In the genomic region with DNA sequence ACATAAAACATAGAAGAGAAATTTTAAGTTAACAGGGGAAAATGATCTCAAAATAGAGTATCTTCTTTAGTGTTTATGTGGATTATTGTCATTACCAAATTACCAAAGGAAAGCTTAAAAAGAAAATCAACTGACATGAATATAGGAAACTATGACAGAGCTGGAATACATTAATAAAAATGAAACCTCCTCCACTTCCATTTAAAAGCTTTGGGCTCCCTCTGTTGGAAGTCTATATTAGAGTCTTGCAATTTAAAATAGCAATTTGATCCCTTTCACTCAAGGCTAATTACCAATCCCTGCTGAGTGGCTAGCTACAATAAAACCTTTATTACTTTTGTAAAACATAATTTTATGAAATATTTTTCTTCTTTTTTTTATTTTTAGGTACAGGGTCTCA, we compare ENCODE assay signal across 8 cellular contexts.
DNase-seq lines count a peak whose midpoint lies in the region; FAIRE-seq and TF ChIP-seq lines count a peak whose summit lies in the region.

No MANE protein-coding gene starts in this region.

- intact Hi-C loops in PC-9 (cut with micrococcal nuclease; ENCODE audit: unreplicated experiment): loop anchor here (1.0 to 10.0 kb wide), 3 partner anchors 187 to 919 kb away; no protein-coding TSS in a partner anchor
- intact Hi-C loops in ovary (cut with DNase I): loop anchor here in 1 of 4 donors (10.0 kb wide), 1 partner anchor 177 kb away; no protein-coding TSS in a partner anchor
- intact Hi-C loops in head of caudate nucleus (cut with DNase I): no loop called here

- BruUV-seq in PC-9 (replicated peaks; lab: Mats Ljungman, UMichigan): no TSS peak

- no peak overlapping the region for H3K4me2 ChIP-seq in PC-9

- H3K36me3 ChIP-seq in PC-9 (ENCODE audit: low read depth) (no peaks in the 10 kb centered on the region), ovary (no peaks in the 10 kb centered on the region)

- H3K79me2 ChIP-seq in PC-9 (ENCODE audit: low read depth): no peaks in the 10 kb centered on the region

- peak; percentile 71 for TF ChIP-seq CTCF in D721Med (IDR thresholded peaks at IDR 0.05; ENCODE audit: insufficient read depth, missing control alignments)
- peak; percentile 83 for TF ChIP-seq CTCF in PC-9 (conservative IDR thresholded peaks at IDR 0.05)
- peak in 2 of 3 donors; percentile 16 to 40 for TF ChIP-seq CTCF in ovary (IDR thresholded peaks at IDR 0.05)

- H3K9me2 ChIP-seq in PC-9 (ENCODE audit: insufficient read depth): no peaks in the 10 kb centered on the region

- H3K27me3 ChIP-seq in PC-9 (ENCODE audit: insufficient read depth, low read depth) (no peaks in the 10 kb centered on the region), ovary (no peaks in the 10 kb centered on the region)

- no peak overlapping the region for H2AFZ ChIP-seq in PC-9

- no peaks in the 10 kb centered on the region for H3K4me1 ChIP-seq in PC-9 (replicated peaks; ENCODE audit: insufficient read depth)
- H3K4me1 ChIP-seq in ovary (ENCODE audit: insufficient read depth): peaks cover 9% of the 10 kb centered on the region

- H3F3A ChIP-seq in PC-9 (ENCODE audit: insufficient read depth, low read depth): no peaks in the 10 kb centered on the region

- H3K4me3 ChIP-seq in PC-9: no peak overlapping the region
- no peak overlapping the region for H3K4me3 ChIP-seq in ovary

- TF ChIP-seq EP300 in ovary (IDR thresholded peaks at IDR 0.05): no peak

- no peak for DNase-seq in D721Med (ENCODE audit: insufficient read length, low spot score)
- peak; percentile 16 for DNase-seq in HuH-7.5 (ENCODE audit: low spot score)
- DNase-seq in PC-9: peak in 1 of 2 experiments; percentile 46
- DNase-seq in erythroblast (lab: John Stamatoyannopoulos, UW): peak; percentile 69 to 77
- no peak for DNase-seq in ovary
- no peak for DNase-seq in head of caudate nucleus
- DNase-seq in ureter (ENCODE audit: low spot score): no peak
- no peak for DNase-seq in middle frontal gyrus (ENCODE audit: extremely low spot score, low spot score)

- CTCF ChIA-PET in PC-9 (lab: Charles Lee): interaction anchor here (0.5 to 1.0 kb wide), 4 partner anchors 348 to 919 kb away, joined by 3 to 5 read pairs (median 4); no protein-coding TSS in a partner anchor

- TF ChIP-seq POLR2A in erythroblast (IDR thresholded peaks at IDR 0.05; ENCODE audit: low read length) (no peak), ovary (IDR thresholded peaks at IDR 0.05) (no peak)

- POLR2A ChIA-PET in PC-9 (lab: Charles Lee; ENCODE audit: unreplicated experiment): interaction anchor here (0.7 kb wide), 1 partner anchor 225 kb away, joined by 11 read pairs; no protein-coding TSS in a partner anchor

- no peak overlapping the region for H3K27ac ChIP-seq in PC-9
- H3K27ac ChIP-seq in ovary: no peak overlapping the region

- FAIRE-seq in D721Med (lab: Jason Lieb, UNC): no peak

- H3K9me3 ChIP-seq in PC-9 (ENCODE audit: insufficient read depth, low read depth) (peaks cover 3% of the 10 kb centered on the region), ovary (no peaks in the 10 kb centered on the region)

- H4K20me1 ChIP-seq in PC-9 (ENCODE audit: insufficient read depth): no peaks in the 10 kb centered on the region

Comparison
In these comparisons a context has a peak if more than half of its experiments do, and no peak if none do; other contexts are left out.
1. DNase-seq: peak in HuH-7.5 (single experiment) and erythroblast (2 of 2); none in D721Med (single experiment), ovary (0 of 5), head of caudate nucleus (0 of 42), ureter (single experiment) and middle frontal gyrus (single experiment).
2. CTCF ChIP-seq: peak in every context shown above with its lines; median percentile 83 in PC-9; 71 in D721Med; 28 in ovary.